9 cellular contexts compared by ENCODE assay signal in genomic region chr1:13892671-13893325, GRCh38.
A peak's percentile ranks its signal among the peaks of the same experiment; 100 is the strongest.
DNase-seq lines count a peak whose midpoint lies in the region; ATAC-seq lines count a peak whose summit lies in the region.
"Had no signal": no experiment of that assay in that cellular context is flagged by ENCODE, and none has a peak within 500 bp of the region (broad histone marks: within the 10 kb centered on the region; RNA-seq: fewer than 3 reads in every experiment).

No MANE protein-coding gene starts in this region.

- H3K9me3 ChIP-seq in SK-N-MC (ENCODE audit: low read depth, low read length) = no peaks in the 10 kb centered on the region
- no peaks in the 10 kb centered on the region for H3K9me3 ChIP-seq in iPS DF 6.9 (ENCODE audit: control insufficient read depth, insufficient read depth, low read length)
- H3K9me3 ChIP-seq in CD4-positive, alpha-beta memory T cell (ENCODE audit: control insufficient read depth in 1 of 2, low read length in 2 of 2) = no peaks in the 10 kb centered on the region

- no peak overlapping the region for H3K27ac Mint-ChIP-seq in immature natural killer cell
- no peak overlapping the region for H3K27ac Mint-ChIP-seq in CD4-positive, alpha-beta memory T cell

- peaks cover 36% of the 10 kb centered on the region for H3K27me3 ChIP-seq in iPS DF 6.9 (ENCODE audit: control insufficient read depth, insufficient read depth, low read length)
- peaks cover 15% of the 10 kb centered on the region for H3K27me3 ChIP-seq in CD4-positive, alpha-beta memory T cell (ENCODE audit: insufficient read depth, low read length)

- POLR2A ChIA-PET in CD4-positive, alpha-beta memory T cell (lab: Charles Lee; ENCODE audit: partially characterized antibody) = no interaction called here

- intact Hi-C loops in sciatic nerve (cut with DNase I) = no loop called here
- intact Hi-C loops in CD4-positive, alpha-beta memory T cell (cut with micrococcal nuclease) = no loop called here

- peaks cover 10 to 18% (median 15%) of the 10 kb centered on the region in 3 donors for H3K27me3 Mint-ChIP-seq in immature natural killer cell (ENCODE audit: low read depth in 3 of 3)
- H3K27me3 Mint-ChIP-seq in CD4-positive, alpha-beta memory T cell = peaks cover 33 to 43% of the 10 kb centered on the region in 2 donors

- H3K9ac ChIP-seq in SK-N-MC (ENCODE audit: insufficient read length) = no peak overlapping the region

- H3K36me3 Mint-ChIP-seq in immature natural killer cell = peaks cover 0 to 3% (median 0%) of the 10 kb centered on the region in 3 donors
- peaks cover 0 to 3% of the 10 kb centered on the region in 2 donors for H3K36me3 Mint-ChIP-seq in CD4-positive, alpha-beta memory T cell

- H3K4me3 ChIP-seq in SK-N-MC = peak overlapping the region; percentile 33; the same call in 1 of the 2 replicates
- H3K4me3 ChIP-seq in iPS DF 6.9 (ENCODE audit: low read length) = peak overlapping the region; percentile 51; the same call in 1 of the 2 replicates
- H3K4me3 ChIP-seq in CD4-positive, alpha-beta memory T cell (ENCODE audit: low read length in 2 of 2) = no peak overlapping the region
- H3K4me3 ChIP-seq: GM12878 had no signal

- DNase-seq in GM03348 (ENCODE audit: low spot score) = peak; percentile 35
- no peak for DNase-seq in SK-N-MC (ENCODE audit: low read depth, low spot score)
- no peak for DNase-seq in iPS DF 6.9 (ENCODE audit: low read depth, low spot score)
- DNase-seq in sciatic nerve (ENCODE audit: low spot score) = no peak
- DNase-seq in HuH-7.5 (ENCODE audit: low spot score) = no peak
- DNase-seq in immature natural killer cell = no peak
- no peak for DNase-seq in CD4-positive, alpha-beta memory T cell
- DNase-seq in activated CD4-positive, alpha-beta T cell treated with anti-CD3 and anti-CD28 coated beads for 1 hour = no peak

- H3K27ac ChIP-seq in SK-N-MC (no peak overlapping the region), iPS DF 6.9 (ENCODE audit: low read length) (no peak overlapping the region)
- H3K27ac ChIP-seq in CD4-positive, alpha-beta memory T cell (ENCODE audit: low read depth, low read length) = no peak overlapping the region

- peak; percentile 59 for ATAC-seq in sciatic nerve
- ATAC-seq: GM12878 had no signal

- H3K9me3 Mint-ChIP-seq in immature natural killer cell = peaks cover 0 to 5% (median 0%) of the 10 kb centered on the region in 6 donors
- peaks cover 0 to 12% (median 6%) of the 10 kb centered on the region in 8 donors for H3K9me3 Mint-ChIP-seq in CD4-positive, alpha-beta memory T cell

- WGBS in iPS DF 6.9 (ENCODE audit: insufficient coverage, insufficient read length) = no CpG with 5 or more reads among the region's 57 CpGs

- CTCF ChIA-PET in CD4-positive, alpha-beta memory T cell (lab: Charles Lee; ENCODE audit: partially characterized antibody) = no interaction called here

- no peaks in the 10 kb centered on the region for H3K4me1 Mint-ChIP-seq in immature natural killer cell
- peaks cover 0 to 6% (median 2%) of the 10 kb centered on the region in 4 donors for H3K4me1 Mint-ChIP-seq in CD4-positive, alpha-beta memory T cell

- no peaks in the 10 kb centered on the region for H3K4me1 ChIP-seq in iPS DF 6.9 (ENCODE audit: control insufficient read depth, insufficient read depth, low read length)
- H3K4me1 ChIP-seq in CD4-positive, alpha-beta memory T cell (ENCODE audit: insufficient read depth, low read length) = no peaks in the 10 kb centered on the region

- H3K36me3 ChIP-seq in SK-N-MC (ENCODE audit: insufficient read depth, low read length) (no peaks in the 10 kb centered on the region), iPS DF 6.9 (ENCODE audit: control insufficient read depth, insufficient read depth, low read length) (no peaks in the 10 kb centered on the region)
- H3K36me3 ChIP-seq in CD4-positive, alpha-beta memory T cell (ENCODE audit: insufficient read depth, low read length) = no peaks in the 10 kb centered on the region

- no peak overlapping the region for H3K4me3 Mint-ChIP-seq in immature natural killer cell
- peak overlapping the region in 2 of 8 donors; percentile 6 to 9 for H3K4me3 Mint-ChIP-seq in CD4-positive, alpha-beta memory T cell

Comparison
In these comparisons a context has a peak if more than half of its experiments do, and no peak if none do; other contexts are left out.
1. H3K4me3 ChIP-seq: peak in SK-N-MC (single experiment) and iPS DF 6.9 (single experiment); none in CD4-positive, alpha-beta memory T cell (0 of 2).